In the genomic region with DNA sequence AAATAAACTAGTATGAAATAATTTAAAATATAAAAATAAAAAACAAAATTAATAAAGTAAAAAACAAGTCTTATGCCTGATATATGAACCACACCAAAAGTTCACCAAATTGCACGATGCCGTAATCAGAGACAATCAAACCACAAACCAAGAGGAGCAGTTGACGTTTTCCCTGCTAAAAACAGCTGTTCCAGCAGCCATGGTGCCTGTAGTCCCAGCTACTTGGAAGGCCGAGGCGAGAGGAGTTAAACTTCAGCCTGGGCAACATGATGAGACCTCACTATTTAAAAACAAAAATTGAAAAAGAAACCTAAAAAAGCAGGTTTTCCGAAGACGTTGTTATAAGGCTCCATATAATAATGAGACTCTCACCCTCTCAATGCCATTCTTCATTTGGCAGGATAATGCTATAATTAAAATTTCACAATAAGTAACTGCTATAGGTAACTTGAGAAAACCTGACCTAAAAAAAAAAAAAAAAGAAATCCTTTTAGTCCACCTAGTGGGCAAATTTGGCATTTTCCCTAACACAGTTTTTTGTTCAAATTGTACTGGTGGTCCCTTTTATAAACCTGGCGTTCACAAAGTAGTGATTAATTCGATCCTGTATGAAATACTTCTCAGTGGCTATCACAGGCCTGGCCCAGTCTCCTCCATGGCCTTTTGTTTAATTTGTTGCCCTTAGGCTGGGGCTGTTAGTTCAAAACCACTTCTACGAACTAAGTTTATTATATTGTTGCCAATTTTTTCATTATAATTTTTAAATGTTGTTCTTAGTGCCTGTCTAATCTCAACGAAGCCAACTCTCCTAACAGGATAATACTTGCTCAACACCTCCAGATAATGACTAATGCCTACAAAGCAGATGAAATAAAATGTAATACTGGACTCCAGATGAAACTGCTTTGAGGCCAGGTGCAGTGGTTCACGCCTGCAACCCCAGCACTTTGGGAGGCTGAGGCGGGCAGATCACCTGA, we compare ENCODE assay signal across 8 cellular contexts.
DNase-seq lines count a peak whose midpoint lies in the region; ATAC-seq, FAIRE-seq and TF ChIP-seq lines count a peak whose summit lies in the region.

No MANE protein-coding gene starts in this region.

- no peaks in the 10 kb centered on the region for H3K36me3 ChIP-seq in tibial nerve

- H3K4me3 ChIP-seq in Jurkat, Clone E6-1 (ENCODE audit: low read length), result no peak overlapping the region
- H3K4me3 ChIP-seq in tibial nerve, result no peak overlapping the region

- H3K27ac ChIP-seq in tibial nerve, result no peak overlapping the region

- no peak for TF ChIP-seq EP300 in tibial nerve (IDR thresholded peaks at IDR 0.05)

- peaks cover 0 to 11% (median 5%) of the 10 kb centered on the region in 4 donors for H3K4me1 ChIP-seq in tibial nerve

- DNase-seq in DMS 273 (lab: John Stamatoyannopoulos, UW; ENCODE audit: unreplicated experiment) (peak; percentile 79), SK-MEL-5 (ENCODE audit: low read depth, low spot score) (peak; percentile 62), frontal cortex (ENCODE audit: low spot score in 2 of 2) (peak in 1 of 2 donors; percentile 35), tibial nerve (ENCODE audit: low spot score in 2 of 2) (no peak), C1 segment of cervical spinal cord (lab: John Stamatoyannopoulos, UW) (no peak)
- DNase-seq in Jurkat, Clone E6-1 (ENCODE audit: low read depth, low spot score), result peak; percentile 51

- peaks cover 0 to 52% of the 10 kb centered on the region in 2 donors for H3K27me3 ChIP-seq in tibial nerve

- FAIRE-seq in frontal cortex (lab: Jason Lieb, UNC), result peak; percentile 28

- 55 to 58% methylated on average over 13 of the region's 13 CpGs for WGBS in tibial nerve, 2 donors

- ATAC-seq in HG03045 (IDR thresholded peaks at IDR 0.05; ENCODE audit: unreplicated experiment) (no peak), HG03432 (IDR thresholded peaks at IDR 0.05; ENCODE audit: unreplicated experiment) (no peak)

- H3K9me3 ChIP-seq in tibial nerve, result no peaks in the 10 kb centered on the region

- no peak for TF ChIP-seq POLR2A in tibial nerve (IDR thresholded peaks at IDR 0.05)

- TF ChIP-seq CTCF in tibial nerve (IDR thresholded peaks at IDR 0.05), result peak; percentile 26 to 74 (median 67)

- in situ Hi-C loops in SK-MEL-5 (cut with HindIII; ENCODE audit: low pct_unique_long_range_greater_than_20kb, low sequenced_read_pairs), result no loop called here

Comparison
In these comparisons a context has a peak if more than half of its experiments do, and no peak if none do; other contexts are left out.
1. DNase-seq: peak in DMS 273 (single experiment), Jurkat, Clone E6-1 (single experiment) and SK-MEL-5 (single experiment); none in tibial nerve (0 of 2) and C1 segment of cervical spinal cord (0 of 14).